Comparison of ENCODE assay signal across 23 cellular contexts in genomic region chr2:239921843-239922242, GRCh38.
DNase-seq lines count a peak whose midpoint lies in the region; ATAC-seq and TF ChIP-seq lines count a peak whose summit lies in the region.
"Had no signal": no experiment of that assay in that cellular context is flagged by ENCODE, and none has a peak within 500 bp of the region (broad histone marks: within the 10 kb centered on the region; RNA-seq: fewer than 3 reads in every experiment).

No MANE protein-coding gene starts in this region.

- peaks cover 20 to 23% of the 10 kb centered on the region in 2 donors for H3K9me3 ChIP-seq in breast epithelium
- H3K9me3 ChIP-seq: Caco-2 had no signal

- H3K36me3 ChIP-seq in breast epithelium: no peaks in the 10 kb centered on the region

- no peak for ATAC-seq in HG02870 (IDR thresholded peaks at IDR 0.05; ENCODE audit: unreplicated experiment)
- ATAC-seq: A549; CD8-positive, alpha-beta T cell; GM12878 had no signal

- no peaks in the 10 kb centered on the region for H3K4me1 ChIP-seq in breast epithelium
- H3K4me1 ChIP-seq: BLaER1 treated with 17β-estradiol and CSF1 and Interleukin-3, amounts not matched to agents 10 nM and 100 nM; Caco-2 had no signal

- CTCF ChIA-PET in MCF 10A (lab: Yijun Ruan, JAX) (no interaction called here), Calu3 (lab: Charles Lee) (no interaction called here)

- H3K36me3 Mint-ChIP-seq in T-helper 1 cell treated with Interleukin-12 subunit alpha and Interleukin-12 subunit beta and Interleukin-4 antibody, amounts not matched to agents 30 μg/mL and 1 μg/mL, for 36 hours (ENCODE audit: low read depth): peaks cover 4% of the 10 kb centered on the region
- no peaks in the 10 kb centered on the region for H3K36me3 Mint-ChIP-seq in MCF 10A (ENCODE audit: insufficient read depth, unreplicated experiment)
- H3K36me3 Mint-ChIP-seq in Calu3 (ENCODE audit: insufficient read depth, unreplicated experiment): no peaks in the 10 kb centered on the region

- no peak overlapping the region for H3K27ac ChIP-seq in breast epithelium
- H3K27ac ChIP-seq: 22Rv1; A549; BLaER1 treated with 17β-estradiol and CSF1 and Interleukin-3, amounts not matched to agents 10 nM and 100 nM; C4-2B had no signal

- H3K27me3 Mint-ChIP-seq in T-helper 1 cell treated with Interleukin-12 subunit alpha and Interleukin-12 subunit beta and Interleukin-4 antibody, amounts not matched to agents 30 μg/mL and 1 μg/mL, for 36 hours (ENCODE audit: low read depth): peaks cover 12% of the 10 kb centered on the region
- H3K27me3 Mint-ChIP-seq in MCF 10A (ENCODE audit: insufficient read depth, unreplicated experiment): peaks cover 17% of the 10 kb centered on the region
- H3K27me3 Mint-ChIP-seq in Calu3 (ENCODE audit: unreplicated experiment): peaks cover 23% of the 10 kb centered on the region
- H3K27me3 Mint-ChIP-seq: CD4-positive, alpha-beta T cell had no signal

- TF ChIP-seq CTCF in MCF 10A (IDR thresholded peaks at IDR 0.05; ENCODE audit: unreplicated experiment) (no peak), breast epithelium (IDR thresholded peaks at IDR 0.05) (no peak), Calu3 (IDR thresholded peaks at IDR 0.05; ENCODE audit: unreplicated experiment) (no peak)

- peak overlapping the region; percentile 43 for H3K27ac Mint-ChIP-seq in T-helper 1 cell treated with Interleukin-12 subunit alpha and Interleukin-12 subunit beta and Interleukin-4 antibody, amounts not matched to agents 30 μg/mL and 1 μg/mL, for 36 hours
- peak overlapping the region; percentile 62 for H3K27ac Mint-ChIP-seq in MCF 10A (ENCODE audit: low read depth, unreplicated experiment)
- peak overlapping the region; percentile 17 for H3K27ac Mint-ChIP-seq in Calu3 (ENCODE audit: unreplicated experiment)
- H3K27ac Mint-ChIP-seq: B cell; CD4-positive, alpha-beta T cell; CD8-positive, alpha-beta T cell had no signal

- intact Hi-C loops in MCF 10A (cut with micrococcal nuclease): no loop called here
- intact Hi-C loops in breast epithelium (cut with DNase I; ENCODE audit: low total_unique reads): no loop called here
- intact Hi-C loops in Calu3 (cut with micrococcal nuclease; ENCODE audit: unreplicated experiment): no loop called here

- BruUV-seq in MCF 10A (replicated peaks; lab: Mats Ljungman, UMichigan): no TSS peak
- BruUV-seq in Calu3 (replicated peaks; lab: Mats Ljungman, UMichigan): no TSS peak

- H3K27me3 ChIP-seq in breast epithelium: no peaks in the 10 kb centered on the region
- H3K27me3 ChIP-seq: BLaER1 treated with 17β-estradiol and CSF1 and Interleukin-3, amounts not matched to agents 10 nM and 100 nM had no signal

- no peak overlapping the region for H3K4me3 ChIP-seq in breast epithelium
- H3K4me3 ChIP-seq: A549; BLaER1 treated with 17β-estradiol and CSF1 and Interleukin-3, amounts not matched to agents 10 nM and 100 nM; GM12878 had no signal

- TF ChIP-seq POLR2A in breast epithelium (IDR thresholded peaks at IDR 0.05): no peak

- H3K4me3 Mint-ChIP-seq in T-helper 1 cell treated with Interleukin-12 subunit alpha and Interleukin-12 subunit beta and Interleukin-4 antibody, amounts not matched to agents 30 μg/mL and 1 μg/mL, for 36 hours: no peak overlapping the region
- H3K4me3 Mint-ChIP-seq in MCF 10A (ENCODE audit: unreplicated experiment) (no peak overlapping the region), Calu3 (ENCODE audit: low read depth, unreplicated experiment) (no peak overlapping the region)
- H3K4me3 Mint-ChIP-seq: B cell; CD4-positive, alpha-beta T cell; CD8-positive, alpha-beta T cell had no signal

- peaks cover 17% of the 10 kb centered on the region for H3K4me1 Mint-ChIP-seq in T-helper 1 cell treated with Interleukin-12 subunit alpha and Interleukin-12 subunit beta and Interleukin-4 antibody, amounts not matched to agents 30 μg/mL and 1 μg/mL, for 36 hours (ENCODE audit: low read depth)
- H3K4me1 Mint-ChIP-seq in MCF 10A (ENCODE audit: insufficient read depth, unreplicated experiment) (peaks cover 8% of the 10 kb centered on the region), Calu3 (ENCODE audit: low read depth, unreplicated experiment) (no peaks in the 10 kb centered on the region)
- H3K4me1 Mint-ChIP-seq: B cell had no signal

- H3K9me3 Mint-ChIP-seq in T-helper 1 cell treated with Interleukin-12 subunit alpha and Interleukin-12 subunit beta and Interleukin-4 antibody, amounts not matched to agents 30 μg/mL and 1 μg/mL, for 36 hours: peaks cover 5% of the 10 kb centered on the region
- H3K9me3 Mint-ChIP-seq in MCF 10A (ENCODE audit: unreplicated experiment) (peaks cover 10% of the 10 kb centered on the region), Calu3 (ENCODE audit: low read depth, unreplicated experiment) (peaks cover 11% of the 10 kb centered on the region)

- POLR2A ChIA-PET in MCF 10A (lab: Yijun Ruan, JAX): no interaction called here

- DNase-seq in T-helper 1 cell (no peak), MCF 10A (ENCODE audit: unreplicated experiment) (no peak), breast epithelium (ENCODE audit: low spot score in 2 of 2) (no peak), Calu3 (no peak)
- DNase-seq: AML-193, Caco-2, DMS 273 treated with DMSO at 0.1 percent for 48 hours, DMS153, DMS53, DMS79, DND-41, EL, GDM1 had no signal
